In genomic region chr1:244300029-244300375, GRCh38 we compare ENCODE assay signal across 8 cellular contexts.
DNase-seq lines count a peak whose midpoint lies in the region; ATAC-seq and TF ChIP-seq lines count a peak whose summit lies in the region.
"Not testable (repeated sequence)": the region's sequence is repeated elsewhere in the genome, so short reads cannot be mapped to it uniquely, and the experiment has no call there.

No MANE protein-coding gene starts in this region.

- 93% methylated on average over 12 of the region's 12 CpGs for WGBS in esophagus muscularis mucosa

- H3K4me2 ChIP-seq in OCI-LY3 (ENCODE audit: low read length): peak overlapping the region; percentile 95; the same call in 1 of the 2 replicates

- H3K4me3 Mint-ChIP-seq in CD4-positive, alpha-beta memory T cell: peak overlapping the region; percentile 82 to 94 (median 88)
- H3K4me3 Mint-ChIP-seq in activated CD4-positive, alpha-beta T cell treated with anti-CD3 and anti-CD28 coated beads, Interleukin-2, amount 10 ng/mL, durations not matched to agents 24 days and 14 days: peak overlapping the region; percentile 81
- peak overlapping the region; percentile 73 for H3K4me3 Mint-ChIP-seq in activated naive CD8-positive, alpha-beta T cell treated with anti-CD3 and anti-CD28 coated beads for 36 hours
- H3K4me3 Mint-ChIP-seq in naive thymus-derived CD8-positive, alpha-beta T cell: peak overlapping the region in 9 of 10 donors; percentile 74 to 90 (median 86)
- peak overlapping the region; percentile 72 for H3K4me3 Mint-ChIP-seq in stimulated activated effector memory CD8-positive, alpha-beta T cell treated with anti-CD3 and anti-CD28 coated beads, Interleukin-12 subunit alpha, Interleukin-12 subunit beta, amount 100 ng/mL, for 72 hours

- H3K27me3 ChIP-seq in CD4-positive, alpha-beta memory T cell (ENCODE audit: insufficient read depth, low read length); OCI-LY3 (ENCODE audit: low read depth, low read length); esophagus muscularis mucosa; vagina: not testable (repeated sequence)

- not testable (repeated sequence) for H3K9me3 Mint-ChIP-seq in CD4-positive, alpha-beta memory T cell; activated CD4-positive, alpha-beta T cell treated with anti-CD3 and anti-CD28 coated beads, Interleukin-2, amount 10 ng/mL, durations not matched to agents 24 days and 14 days; activated naive CD8-positive, alpha-beta T cell treated with anti-CD3 and anti-CD28 coated beads for 36 hours; naive thymus-derived CD8-positive, alpha-beta T cell; stimulated activated effector memory CD8-positive, alpha-beta T cell treated with anti-CD3 and anti-CD28 coated beads, Interleukin-12 subunit alpha, Interleukin-12 subunit beta, amount 100 ng/mL, for 72 hours

- TF ChIP-seq EP300 in esophagus muscularis mucosa (IDR thresholded peaks at IDR 0.05): not testable (repeated sequence)

- CTCF ChIA-PET in CD4-positive, alpha-beta memory T cell (lab: Charles Lee; ENCODE audit: partially characterized antibody): interaction anchor here (0.7 to 2.9 kb wide), 28 partner anchors 10 to 1044 kb away, joined by 3 to 31 read pairs (median 4); partner anchors contain the start of genes CEP170 and SDCCAG8

- not testable (repeated sequence) for H3K79me2 ChIP-seq in OCI-LY3 (ENCODE audit: low read length)

- not testable (repeated sequence) for DNase-seq in CD4-positive, alpha-beta memory T cell; activated CD4-positive, alpha-beta T cell treated with anti-CD3 and anti-CD28 coated beads, Interleukin-2, amount 10 ng/mL, durations not matched to agents 24 days and 14 days; activated naive CD8-positive, alpha-beta T cell treated with anti-CD3 and anti-CD28 coated beads for 36 hours; esophagus muscularis mucosa (ENCODE audit: extremely low spot score); stimulated activated effector memory CD8-positive, alpha-beta T cell treated with anti-CD3 and anti-CD28 coated beads, Interleukin-12 subunit alpha, Interleukin-12 subunit beta, amount 100 ng/mL, for 72 hours (ENCODE audit: low spot score in 2 of 2); vagina (ENCODE audit: extremely low spot score in 2 of 2)
- DNase-seq in naive thymus-derived CD8-positive, alpha-beta T cell: peak in 1 of 10 donors; percentile 13

- not testable (repeated sequence) for H3K9ac ChIP-seq in OCI-LY3 (ENCODE audit: low read length)

- H3K36me3 ChIP-seq in CD4-positive, alpha-beta memory T cell (ENCODE audit: insufficient read depth, low read length); OCI-LY3 (replicated peaks; ENCODE audit: low read depth, low read length); esophagus muscularis mucosa; vagina: not testable (repeated sequence)

- H2AFZ ChIP-seq in OCI-LY3 (ENCODE audit: low read depth, low read length): not testable (repeated sequence)

- not testable (repeated sequence) for H3K27me3 Mint-ChIP-seq in CD4-positive, alpha-beta memory T cell; activated CD4-positive, alpha-beta T cell treated with anti-CD3 and anti-CD28 coated beads, Interleukin-2, amount 10 ng/mL, durations not matched to agents 24 days and 14 days; activated naive CD8-positive, alpha-beta T cell treated with anti-CD3 and anti-CD28 coated beads for 36 hours
- H3K27me3 Mint-ChIP-seq in naive thymus-derived CD8-positive, alpha-beta T cell: peaks cover 0 to 11% (median 0%) of the 10 kb centered on the region in 5 donors

- not testable (repeated sequence) for H4K20me1 ChIP-seq in OCI-LY3 (ENCODE audit: insufficient read depth, low read length)

- H3K4me3 ChIP-seq in CD4-positive, alpha-beta memory T cell (ENCODE audit: low read length in 2 of 2): not testable (repeated sequence)
- peak overlapping the region; percentile 76 for H3K4me3 ChIP-seq in OCI-LY3 (ENCODE audit: low read length)
- peak overlapping the region; percentile 42 to 58 (median 50) for H3K4me3 ChIP-seq in esophagus muscularis mucosa
- peak overlapping the region in 1 of 2 donors; percentile 41 for H3K4me3 ChIP-seq in vagina

- not testable (repeated sequence) for ATAC-seq in naive thymus-derived CD8-positive, alpha-beta T cell; stimulated activated effector memory CD8-positive, alpha-beta T cell treated with anti-CD3 and anti-CD28 coated beads, Interleukin-12 subunit alpha, Interleukin-12 subunit beta, amount 100 ng/mL, for 72 hours

- not testable (repeated sequence) for H3K9me3 ChIP-seq in CD4-positive, alpha-beta memory T cell (ENCODE audit: control insufficient read depth in 1 of 2, low read length in 2 of 2); OCI-LY3 (ENCODE audit: insufficient read depth, low read length); esophagus muscularis mucosa; vagina

- not testable (repeated sequence) for H3K4me1 Mint-ChIP-seq in CD4-positive, alpha-beta memory T cell; activated naive CD8-positive, alpha-beta T cell treated with anti-CD3 and anti-CD28 coated beads for 36 hours
- peaks cover 16% of the 10 kb centered on the region for H3K4me1 Mint-ChIP-seq in activated CD4-positive, alpha-beta T cell treated with anti-CD3 and anti-CD28 coated beads, Interleukin-2, amount 10 ng/mL, durations not matched to agents 24 days and 14 days
- peaks cover 5 to 21% (median 11%) of the 10 kb centered on the region in 4 donors for H3K4me1 Mint-ChIP-seq in naive thymus-derived CD8-positive, alpha-beta T cell
- peaks cover 31% of the 10 kb centered on the region for H3K4me1 Mint-ChIP-seq in stimulated activated effector memory CD8-positive, alpha-beta T cell treated with anti-CD3 and anti-CD28 coated beads, Interleukin-12 subunit alpha, Interleukin-12 subunit beta, amount 100 ng/mL, for 72 hours

- not testable (repeated sequence) for H3K4me1 ChIP-seq in CD4-positive, alpha-beta memory T cell (ENCODE audit: insufficient read depth, low read length); vagina
- H3K4me1 ChIP-seq in OCI-LY3 (ENCODE audit: low read length) (peaks cover 21% of the 10 kb centered on the region), esophagus muscularis mucosa (peaks cover 0 to 18% (median 11%) of the 10 kb centered on the region in 4 donors)

- not testable (repeated sequence) for TF ChIP-seq CTCF in OCI-LY3 (IDR thresholded peaks at IDR 0.05; ENCODE audit: low read depth, low read length); esophagus muscularis mucosa (IDR thresholded peaks at IDR 0.05); vagina (IDR thresholded peaks at IDR 0.05)

- peak overlapping the region; percentile 74 to 98 (median 95) for H3K27ac Mint-ChIP-seq in CD4-positive, alpha-beta memory T cell
- peak overlapping the region; percentile 95 for H3K27ac Mint-ChIP-seq in activated CD4-positive, alpha-beta T cell treated with anti-CD3 and anti-CD28 coated beads, Interleukin-2, amount 10 ng/mL, durations not matched to agents 24 days and 14 days
- H3K27ac Mint-ChIP-seq in activated naive CD8-positive, alpha-beta T cell treated with anti-CD3 and anti-CD28 coated beads for 36 hours: peak overlapping the region; percentile 89
- peak overlapping the region; percentile 83 to 98 (median 92) for H3K27ac Mint-ChIP-seq in naive thymus-derived CD8-positive, alpha-beta T cell
- H3K27ac Mint-ChIP-seq in stimulated activated effector memory CD8-positive, alpha-beta T cell treated with anti-CD3 and anti-CD28 coated beads, Interleukin-12 subunit alpha, Interleukin-12 subunit beta, amount 100 ng/mL, for 72 hours: peak overlapping the region; percentile 93

- POLR2A ChIA-PET in CD4-positive, alpha-beta memory T cell (lab: Charles Lee; ENCODE audit: partially characterized antibody): interaction anchor here (0.6 to 1.6 kb wide), 6 partner anchors 20 to 252 kb away, joined by 3 to 11 read pairs (median 4); no protein-coding TSS in a partner anchor
- POLR2A ChIA-PET in naive thymus-derived CD8-positive, alpha-beta T cell (lab: Charles Lee): interaction anchor here (0.7 to 1.0 kb wide), 3 partner anchors 29 to 1044 kb away, joined by 3 to 7 read pairs (median 3); partner anchors contain the start of gene SDCCAG8

- not testable (repeated sequence) for H3K36me3 Mint-ChIP-seq in CD4-positive, alpha-beta memory T cell; activated CD4-positive, alpha-beta T cell treated with anti-CD3 and anti-CD28 coated beads, Interleukin-2, amount 10 ng/mL, durations not matched to agents 24 days and 14 days (ENCODE audit: low read depth); activated naive CD8-positive, alpha-beta T cell treated with anti-CD3 and anti-CD28 coated beads for 36 hours; naive thymus-derived CD8-positive, alpha-beta T cell
- H3K36me3 Mint-ChIP-seq in stimulated activated effector memory CD8-positive, alpha-beta T cell treated with anti-CD3 and anti-CD28 coated beads, Interleukin-12 subunit alpha, Interleukin-12 subunit beta, amount 100 ng/mL, for 72 hours: peaks cover 15% of the 10 kb centered on the region

- TF ChIP-seq POLR2A in esophagus muscularis mucosa (IDR thresholded peaks at IDR 0.05; ENCODE audit: low read depth); vagina (IDR thresholded peaks at IDR 0.05): not testable (repeated sequence)

- intact Hi-C loops in CD4-positive, alpha-beta memory T cell (cut with micrococcal nuclease); activated CD4-positive, alpha-beta T cell treated with anti-CD3 and anti-CD28 coated beads, Interleukin-2, amount 10 ng/mL, durations not matched to agents 24 days and 14 days (cut with micrococcal nuclease); esophagus muscularis mucosa (cut with DNase I); vagina (cut with DNase I): not testable (repeated sequence)

- peak overlapping the region; percentile 61 for H3K27ac ChIP-seq in CD4-positive, alpha-beta memory T cell (ENCODE audit: low read depth, low read length)
- H3K27ac ChIP-seq in OCI-LY3 (ENCODE audit: low read length): peak overlapping the region; percentile 91; the same call in 1 of the 2 replicates
- peak overlapping the region; percentile 56 to 74 (median 69) for H3K27ac ChIP-seq in esophagus muscularis mucosa (replicated peaks in 1 of 4)
- peak overlapping the region; percentile 74 for H3K27ac ChIP-seq in vagina
